8 cellular contexts compared by ENCODE assay signal in genomic region chr3:98733778-98734281, GRCh38. TPM values are rescaled to one million over a fixed set of nuclear protein-coding genes. Genes with fewer than 3 reads are reported as not detected.
DNase-seq lines count a peak whose midpoint lies in the region; ATAC-seq, FAIRE-seq and TF ChIP-seq lines count a peak whose summit lies in the region.

No MANE protein-coding gene starts in this region.

- H3K27ac ChIP-seq in small intestine (ENCODE audit: low read depth in 1 of 2, low read length in 1 of 2) = no peak overlapping the region

- H3K4me1 ChIP-seq in small intestine (ENCODE audit: control insufficient read depth in 2 of 2, insufficient read depth in 1 of 2, low read depth in 1 of 2, low read length in 1 of 2) = no peaks in the 10 kb centered on the region

- no peaks in the 10 kb centered on the region for H3K36me3 ChIP-seq in small intestine (ENCODE audit: control insufficient read depth in 2 of 2, insufficient read depth in 2 of 2, low read length in 2 of 2)

- no peaks in the 10 kb centered on the region for H3K9me3 Mint-ChIP-seq in activated naive CD8-positive, alpha-beta T cell treated with anti-CD3 and anti-CD28 coated beads for 36 hours

- no peak overlapping the region for H3K27ac Mint-ChIP-seq in activated naive CD8-positive, alpha-beta T cell treated with anti-CD3 and anti-CD28 coated beads for 36 hours

- no peaks in the 10 kb centered on the region for H3K9me3 ChIP-seq in small intestine (ENCODE audit: control insufficient read depth, low read depth)

- H3K4me3 Mint-ChIP-seq in activated naive CD8-positive, alpha-beta T cell treated with anti-CD3 and anti-CD28 coated beads for 36 hours = peak overlapping the region; percentile 71

- no peak for TF ChIP-seq CTCF in GM10266 (IDR thresholded peaks at IDR 0.05; ENCODE audit: control insufficient read depth, insufficient read depth, low read depth, missing control alignments)

- DNase-seq in GM10266 (ENCODE audit: extremely low spot score) (peak; percentile 76), small intestine (peak; percentile 6), NCI-H2029 (lab: John Stamatoyannopoulos, UW) (no peak)
- no peak for DNase-seq in activated naive CD8-positive, alpha-beta T cell treated with anti-CD3 and anti-CD28 coated beads for 36 hours
- no peak for DNase-seq in activated CD8-positive, alpha-beta memory T cell treated with anti-CD3 and anti-CD28 coated beads, Interleukin-2, amount 50 U/mL, for 4 hours

- ATAC-seq in HG03066 (IDR thresholded peaks at IDR 0.05; ENCODE audit: low read depth, unreplicated experiment) (peak; percentile 32), GM21717 (IDR thresholded peaks at IDR 0.05; ENCODE audit: unreplicated experiment) (no peak)

- no peak for FAIRE-seq in small intestine (lab: Jason Lieb, UNC)

- no peaks in the 10 kb centered on the region for H3K36me3 Mint-ChIP-seq in activated naive CD8-positive, alpha-beta T cell treated with anti-CD3 and anti-CD28 coated beads for 36 hours

- H3K4me3 ChIP-seq in iPS-11a (ENCODE audit: low read depth, low read length) (peak overlapping the region; percentile 55), small intestine (ENCODE audit: low read depth in 1 of 2, low read length in 2 of 2) (no peak overlapping the region)

- H3K4me1 Mint-ChIP-seq in activated naive CD8-positive, alpha-beta T cell treated with anti-CD3 and anti-CD28 coated beads for 36 hours = peaks cover 17% of the 10 kb centered on the region

- H3K27me3 ChIP-seq in small intestine (ENCODE audit: control insufficient read depth in 2 of 2, insufficient read depth in 2 of 2, low read length in 2 of 2) = peaks cover 0 to 9% of the 10 kb centered on the region in 2 donors

- WGBS in small intestine, 3 donors = 1 to 8% (median 6%) methylated on average over 16 of the region's 16 CpGs

- peaks cover 83% of the 10 kb centered on the region for H3K27me3 Mint-ChIP-seq in activated naive CD8-positive, alpha-beta T cell treated with anti-CD3 and anti-CD28 coated beads for 36 hours

RNA-seq across cellular contexts. Expression of gene ST3GAL6, which starts 29.3 kb away (rescaled TPM):
- total RNA-seq in activated naive CD8-positive, alpha-beta T cell treated with anti-CD3 and anti-CD28 coated beads for 36 hours = under 1 TPM; 0.28 to 0.58 TPM
- 1 to 10 TPM in 2 of 3 donors, not detected in 1; 2.2 to 3.2 TPM for polyA plus RNA-seq in small intestine

Comparison
In these comparisons a context has a peak if more than half of its experiments do, and no peak if none do; other contexts are left out.
1. DNase-seq: peak in GM10266 (single experiment) and small intestine (single experiment); none in activated naive CD8-positive, alpha-beta T cell treated with anti-CD3 and anti-CD28 coated beads for 36 hours (single experiment), NCI-H2029 (single experiment) and activated CD8-positive, alpha-beta memory T cell treated with anti-CD3 and anti-CD28 coated beads, Interleukin-2, amount 50 U/mL, for 4 hours (single experiment).